In the genomic region with DNA sequence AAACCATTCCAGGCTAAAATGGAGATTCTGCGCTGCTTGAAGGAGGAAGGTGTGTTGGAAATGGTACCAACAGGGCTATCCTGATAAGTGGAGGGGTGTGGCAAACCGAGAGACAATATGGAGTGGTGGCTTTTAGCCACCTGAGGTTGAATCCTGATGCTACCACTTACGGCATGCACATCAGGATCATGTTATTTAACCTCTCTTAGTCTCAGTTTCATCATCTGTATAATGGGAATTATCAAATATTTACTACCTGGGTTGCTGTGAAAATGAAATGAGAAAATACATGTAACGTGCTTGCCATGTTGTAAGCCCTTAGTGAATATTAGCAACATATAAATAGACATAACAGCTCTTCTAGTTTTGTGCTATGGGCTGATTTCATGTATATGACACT, we compare ENCODE assay signal across 16 cellular contexts.
DNase-seq lines count a peak whose midpoint lies in the region; ATAC-seq and TF ChIP-seq lines count a peak whose summit lies in the region.
"Had no signal": no experiment of that assay in that cellular context is flagged by ENCODE, and none has a peak within 500 bp of the region (broad histone marks: within the 10 kb centered on the region; RNA-seq: fewer than 3 reads in every experiment).

No MANE protein-coding gene starts in this region.

- H3K27ac ChIP-seq in SK-N-SH (ENCODE audit: low read depth in 2 of 2, low read length in 1 of 2) (peak overlapping the region in 1 of 2 experiments; percentile 58; a peak in 2 of 4 replicates), HCT116 (ENCODE audit: low read depth, low read length) (peak overlapping the region; percentile 40), cingulate gyrus (ENCODE audit: low read depth, low read length) (peak overlapping the region; percentile 3)

- TF ChIP-seq POLR2A in HCT116 (IDR thresholded peaks at IDR 0.05; ENCODE audit: borderline replicate concordance, extremely low read depth, insufficient read depth, insufficient read length) = no peak

- no peak for TF ChIP-seq EP300 in SK-N-SH (IDR thresholded peaks at IDR 0.05; ENCODE audit: borderline replicate concordance in 1 of 2, low read depth in 1 of 2, low read length in 1 of 2)

- H3K36me3 Mint-ChIP-seq in T-helper 17 cell (ENCODE audit: low read depth) = no peaks in the 10 kb centered on the region
- no peaks in the 10 kb centered on the region for H3K36me3 Mint-ChIP-seq in activated T-cell treated with anti-CD3 and anti-CD28 coated beads, Interleukin-2, amount 50 U/mL, for 24 hours (ENCODE audit: low read depth)
- H3K36me3 Mint-ChIP-seq: CD8-positive, alpha-beta T cell had no signal

- H3K27me3 Mint-ChIP-seq in T-helper 17 cell = peaks cover 6% of the 10 kb centered on the region
- H3K27me3 Mint-ChIP-seq in activated T-cell treated with anti-CD3 and anti-CD28 coated beads, Interleukin-2, amount 50 U/mL, for 24 hours = peaks cover 4% of the 10 kb centered on the region

- no peak overlapping the region for H3K9ac ChIP-seq in SK-N-SH
- H3K9ac ChIP-seq in HCT116 (ENCODE audit: low read length) = no peak overlapping the region
- H3K9ac ChIP-seq: BLaER1 treated with 17β-estradiol and CSF1 and Interleukin-3, amounts not matched to agents 10 nM and 100 nM had no signal

- H3K27me3 ChIP-seq in SK-N-SH (ENCODE audit: insufficient read depth) (no peaks in the 10 kb centered on the region), HCT116 (ENCODE audit: insufficient read depth, low read length) (no peaks in the 10 kb centered on the region)
- H3K27me3 ChIP-seq: BLaER1 treated with 17β-estradiol and CSF1 and Interleukin-3, amounts not matched to agents 10 nM and 100 nM had no signal

- no peak for ATAC-seq in SK-N-SH treated with all-trans-retinoic acid at 6 μM for 48 hours
- no peak for ATAC-seq in HCT116
- ATAC-seq in T-helper 17 cell = no peak
- no peak for ATAC-seq in HG03432 (IDR thresholded peaks at IDR 0.05; ENCODE audit: unreplicated experiment)
- no peak for ATAC-seq in HG03565 (IDR thresholded peaks at IDR 0.05; ENCODE audit: unreplicated experiment)
- ATAC-seq: CD8-positive, alpha-beta T cell had no signal

- H3K27ac Mint-ChIP-seq in T-helper 17 cell = peak overlapping the region; percentile 14
- no peak overlapping the region for H3K27ac Mint-ChIP-seq in activated T-cell treated with anti-CD3 and anti-CD28 coated beads, Interleukin-2, amount 50 U/mL, for 24 hours
- H3K27ac Mint-ChIP-seq: B cell; CD8-positive, alpha-beta T cell; H9; IgD-negative memory B cell had no signal

- H3F3A ChIP-seq in SK-N-SH (replicated peaks; ENCODE audit: insufficient read depth) = peaks cover 14% of the 10 kb centered on the region

- H3K9me3 ChIP-seq in SK-N-SH (no peaks in the 10 kb centered on the region), HCT116 (ENCODE audit: control insufficient read depth in 1 of 2, insufficient read depth in 1 of 2, low read depth in 1 of 2, low read length in 2 of 2) (no peaks in the 10 kb centered on the region), T-helper 17 cell (ENCODE audit: control insufficient read depth, low read length, poor library complexity, severe bottlenecking) (no peaks in the 10 kb centered on the region)
- H3K9me3 ChIP-seq: BLaER1 treated with 17β-estradiol and CSF1 and Interleukin-3, amounts not matched to agents 10 nM and 100 nM had no signal

- H3K4me3 ChIP-seq in SK-N-SH (ENCODE audit: low read depth in 2 of 2, low read length in 1 of 2) (no peak overlapping the region), HCT116 (replicated peaks in 1 of 2; ENCODE audit: low read depth in 1 of 2, low read length in 2 of 2) (no peak overlapping the region)
- H3K4me3 ChIP-seq: BLaER1 treated with 17β-estradiol and CSF1 and Interleukin-3, amounts not matched to agents 10 nM and 100 nM had no signal

- intact Hi-C loops in HCT116 (cut with micrococcal nuclease) = no loop called here

- H4K20me1 ChIP-seq in SK-N-SH (ENCODE audit: insufficient read depth) (no peaks in the 10 kb centered on the region), HCT116 (ENCODE audit: insufficient read depth) (no peaks in the 10 kb centered on the region)
- H4K20me1 ChIP-seq: BLaER1 treated with 17β-estradiol and CSF1 and Interleukin-3, amounts not matched to agents 10 nM and 100 nM had no signal

- no peaks in the 10 kb centered on the region for H3K79me2 ChIP-seq in SK-N-SH (ENCODE audit: insufficient read depth)
- H3K79me2 ChIP-seq in HCT116 (ENCODE audit: insufficient read depth, low read length) = no peaks in the 10 kb centered on the region

- H3K4me2 ChIP-seq in SK-N-SH = 0 out of 2 replicates have a peak overlapping the region, but pooled peaks have one; percentile 26
- H3K4me2 ChIP-seq in HCT116 (ENCODE audit: low read length) = peak overlapping the region; percentile 22; the same call in 1 of the 2 replicates
- H3K4me2 ChIP-seq: BLaER1 treated with 17β-estradiol and CSF1 and Interleukin-3, amounts not matched to agents 10 nM and 100 nM had no signal

- H3K36me3 ChIP-seq in SK-N-SH (replicated peaks in 1 of 2; ENCODE audit: control insufficient read depth in 1 of 2, insufficient read depth in 2 of 2, low read length in 1 of 2) (no peaks in the 10 kb centered on the region), HCT116 (ENCODE audit: control insufficient read depth in 1 of 2, insufficient read depth in 2 of 2, low read length in 2 of 2) (no peaks in the 10 kb centered on the region)
- H3K36me3 ChIP-seq: BLaER1 treated with 17β-estradiol and CSF1 and Interleukin-3, amounts not matched to agents 10 nM and 100 nM had no signal

- POLR2A ChIA-PET in SK-N-SH (lab: Yijun Ruan, JAX) (no interaction called here), HCT116 (lab: Charles Lee) (interaction anchor here (2.4 kb wide), 1 partner anchor 9 kb away, joined by 11 read pairs; no protein-coding TSS in a partner anchor)

- H3K4me1 ChIP-seq in SK-N-SH (ENCODE audit: control insufficient read depth in 1 of 2, insufficient read depth in 2 of 2, low read depth in 1 of 2, low read length in 1 of 2) (peaks cover 15 to 20% of the 10 kb centered on the region in 2 experiments), HCT116 (ENCODE audit: control insufficient read depth in 1 of 2, insufficient read depth in 2 of 2, low read length in 2 of 2) (peaks cover 44 to 55% of the 10 kb centered on the region in 2 experiments)

- H2AFZ ChIP-seq in SK-N-SH (ENCODE audit: low read depth) (no peak overlapping the region), HCT116 (ENCODE audit: low read depth, low read length, poor library complexity, severe bottlenecking) (no peak overlapping the region)

- DNase-seq in SK-N-SH (no peak), HCT116 (ENCODE audit: low read depth, low spot score) (no peak), T-helper 17 cell (no peak)
- DNase-seq in activated T-cell treated with anti-CD3 and anti-CD28 coated beads, Interleukin-2, amount 50 U/mL, for 24 hours = no peak
- DNase-seq: Calu3; CD8-positive, alpha-beta T cell; DMS79 treated with DMSO at 0.1 percent for 48 hours; GF-D8; H9 had no signal

- 84% methylated on average over 4 of the region's 4 CpGs for WGBS in SK-N-SH (ENCODE audit: low lambda C conversion rate)

- no peaks in the 10 kb centered on the region for H3K9me3 Mint-ChIP-seq in activated T-cell treated with anti-CD3 and anti-CD28 coated beads, Interleukin-2, amount 50 U/mL, for 24 hours
- H3K9me3 Mint-ChIP-seq: CD8-positive, alpha-beta T cell; H9; IgD-negative memory B cell had no signal

- TF ChIP-seq RAD21 in SK-N-SH (IDR thresholded peaks at IDR 0.05; ENCODE audit: low read length) (no peak), HCT116 (IDR thresholded peaks at IDR 0.05; ENCODE audit: low read depth) (no peak)

- H3K4me3 Mint-ChIP-seq in T-helper 17 cell = no peak overlapping the region
- no peak overlapping the region for H3K4me3 Mint-ChIP-seq in activated T-cell treated with anti-CD3 and anti-CD28 coated beads, Interleukin-2, amount 50 U/mL, for 24 hours
- H3K4me3 Mint-ChIP-seq: B cell; CD8-positive, alpha-beta T cell; H9; IgD-negative memory B cell had no signal

- H3K4me1 Mint-ChIP-seq in T-helper 17 cell = peaks cover 16% of the 10 kb centered on the region
- H3K4me1 Mint-ChIP-seq in activated T-cell treated with anti-CD3 and anti-CD28 coated beads, Interleukin-2, amount 50 U/mL, for 24 hours (ENCODE audit: low read depth) = peaks cover 16% of the 10 kb centered on the region
- H3K4me1 Mint-ChIP-seq: B cell, IgD-negative memory B cell had no signal

- CTCF ChIA-PET in SK-N-SH (lab: Yijun Ruan, JAX) (no interaction called here), HCT116 (lab: Charles Lee) (no interaction called here)

- no TSS peak for BruUV-seq in HCT116 (replicated peaks; lab: Mats Ljungman, UMichigan)

- RAD21 ChIA-PET in HCT116 (lab: Charles Lee; ENCODE audit: low non-redundant PET in 1 of 2, low total read pairs in 2 of 2, uncharacterized antibody in 2 of 2, unreplicated experiment in 2 of 2) = no interaction called here

- H3K9me2 ChIP-seq in SK-N-SH = no peaks in the 10 kb centered on the region
- no peaks in the 10 kb centered on the region for H3K9me2 ChIP-seq in HCT116 (ENCODE audit: insufficient read depth)

- TF ChIP-seq CTCF in SK-N-SH (IDR thresholded peaks at IDR 0.05) (no peak), HCT116 (IDR thresholded peaks at IDR 0.05 in 2 of 3, conservative IDR thresholded peaks at IDR 0.05 in 1 of 3; ENCODE audit: borderline replicate concordance in 1 of 3, insufficient read depth in 1 of 3, low read depth in 2 of 3, low read length in 2 of 3) (no peak)

TF ChIP-seq in SK-N-SH, 30 proteins besides CTCF, POLR2A, EP300 and RAD21 (continues in another document):
- TF ChIP-seq RCOR1 (IDR thresholded peaks at IDR 0.05; ENCODE audit: low read length) = no peak
- TF ChIP-seq GATA2 (CRISPR knock-in tag; IDR thresholded peaks at IDR 0.05) = no peak
- no peak for TF ChIP-seq RFX5 (IDR thresholded peaks at IDR 0.05; ENCODE audit: low read length)
- TF ChIP-seq SIN3A (IDR thresholded peaks at IDR 0.05; ENCODE audit: borderline replicate concordance, low read depth, low read length) = no peak
- TF ChIP-seq MEF2A (IDR thresholded peaks at IDR 0.05; ENCODE audit: borderline replicate concordance, low read depth) = no peak

TF ChIP-seq in SK-N-SH treated with all-trans-retinoic acid at 6 μM for 48 hours, 23 proteins besides CTCF, POLR2A, EP300 and RAD21 (continues in another document):
- TF ChIP-seq ZFP30 (CRISPR knock-in tag; IDR thresholded peaks at IDR 0.05) (no peak), CSDC2 (CRISPR knock-in tag; IDR thresholded peaks at IDR 0.05) (no peak), ISL1 (CRISPR knock-in tag; IDR thresholded peaks at IDR 0.05) (no peak), ZNF8 (CRISPR knock-in tag; IDR thresholded peaks at IDR 0.05) (no peak)

TF ChIP-seq in HCT116, 20 proteins besides CTCF, POLR2A, EP300 and RAD21 (continues in another document):
- no peak for TF ChIP-seq EZH2 (IDR thresholded peaks at IDR 0.05)
- TF ChIP-seq CBX3 (IDR thresholded peaks at IDR 0.05; ENCODE audit: low read depth) = no peak; the same call in 1 of the 2 replicates
- no peak for TF ChIP-seq POLR2AphosphoS5 (IDR thresholded peaks at IDR 0.05; ENCODE audit: low read depth, low read length)
- TF ChIP-seq EZH2phosphoT487 (IDR thresholded peaks at IDR 0.05; ENCODE audit: borderline replicate concordance) = no peak
- TF ChIP-seq SRF (IDR thresholded peaks at IDR 0.05; ENCODE audit: low read depth) = no peak
- no peak for TF ChIP-seq JUND (IDR thresholded peaks at IDR 0.05)
- TF ChIP-seq EGR1 (IDR thresholded peaks at IDR 0.05; ENCODE audit: low read depth) = no peak
- no peak for TF ChIP-seq YY1 (IDR thresholded peaks at IDR 0.05; ENCODE audit: extremely low read depth, insufficient replicate concordance, low read depth, low read length)
